Comparison of ENCODE assay signal across 19 cellular contexts in the genomic region with DNA sequence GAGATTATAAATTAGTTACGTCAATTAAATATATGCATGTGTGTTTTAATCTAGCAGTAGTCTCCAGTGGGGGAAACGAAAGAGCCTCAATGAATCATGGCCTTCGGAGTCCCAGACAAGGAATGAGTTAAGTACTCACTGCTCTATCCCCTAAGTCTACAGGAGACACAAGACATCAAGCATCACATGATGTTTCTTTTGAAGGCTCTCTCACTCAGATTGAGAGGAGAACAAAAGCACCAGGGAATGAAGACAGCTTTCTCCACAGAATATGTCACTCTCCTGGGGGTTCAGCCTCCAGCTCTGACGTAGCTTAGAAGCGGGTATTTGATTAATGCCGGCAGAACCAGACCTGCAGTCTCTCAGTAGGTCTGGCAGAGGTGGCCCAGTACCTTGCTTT.
DNase-seq lines count a peak whose midpoint lies in the region; ATAC-seq, FAIRE-seq and TF ChIP-seq lines count a peak whose summit lies in the region.
"Had no signal": no experiment of that assay in that cellular context is flagged by ENCODE, and none has a peak within 500 bp of the region (broad histone marks: within the 10 kb centered on the region; RNA-seq: fewer than 3 reads in every experiment).

No MANE protein-coding gene starts in this region.

- TF ChIP-seq POLR2A in A549 (IDR thresholded peaks at IDR 0.05; ENCODE audit: low read length): no peak

- no peak overlapping the region for H3K4me3 Mint-ChIP-seq in nephron progenitor cell
- H3K4me3 Mint-ChIP-seq: naive B cell had no signal

- no peaks in the 10 kb centered on the region for H3K36me3 ChIP-seq in PC-9 (ENCODE audit: low read depth)
- H3K36me3 ChIP-seq: BLaER1 treated with 17β-estradiol and CSF1 and Interleukin-3, amounts not matched to agents 10 nM and 100 nM; upper lobe of left lung had no signal

- TF ChIP-seq CTCF in A549 (IDR thresholded peaks at IDR 0.05) (no peak), PC-9 (conservative IDR thresholded peaks at IDR 0.05) (no peak), cardiac fibroblast (IDR thresholded peaks at IDR 0.05; ENCODE audit: low read depth, low read length) (no peak), nephron progenitor cell (IDR thresholded peaks at IDR 0.05) (no peak)

- H3K79me2 ChIP-seq in PC-9 (ENCODE audit: low read depth): no peaks in the 10 kb centered on the region

- H3K9me2 ChIP-seq in PC-9 (ENCODE audit: insufficient read depth): no peaks in the 10 kb centered on the region

- H3K9me3 Mint-ChIP-seq in nephron progenitor cell: no peaks in the 10 kb centered on the region

- intact Hi-C loops in PC-9 (cut with micrococcal nuclease; ENCODE audit: unreplicated experiment) (loop anchor here (10.0 kb wide), 3 partner anchors 290 to 990 kb away; partner anchors contain the start of gene KLF4), posterior cingulate gyrus (cut with DNase I) (no loop called here)

- no peak overlapping the region for H2AFZ ChIP-seq in PC-9

- H3K4me1 ChIP-seq in A549 (peaks cover 59% of the 10 kb centered on the region), PC-9 (replicated peaks; ENCODE audit: insufficient read depth) (peaks cover 63% of the 10 kb centered on the region)

- FAIRE-seq in A549 (lab: Jason Lieb, UNC): no peak
- FAIRE-seq: endometrium, GM12891, K562 had no signal

- H3K9me3 ChIP-seq in A549 (no peaks in the 10 kb centered on the region), PC-9 (ENCODE audit: insufficient read depth, low read depth) (no peaks in the 10 kb centered on the region)
- H3K9me3 ChIP-seq: BLaER1 treated with 17β-estradiol and CSF1 and Interleukin-3, amounts not matched to agents 10 nM and 100 nM; upper lobe of left lung had no signal

- no TSS peak for BruUV-seq in PC-9 (replicated peaks; lab: Mats Ljungman, UMichigan)

- H3K4me3 ChIP-seq in A549 (no peak overlapping the region; the same call in 2 of the 3 replicates), PC-9 (no peak overlapping the region), cardiac fibroblast (replicated peaks in 1 of 2; ENCODE audit: low read depth in 2 of 2, low read length in 2 of 2) (no peak overlapping the region)
- H3K4me3 ChIP-seq: BLaER1 treated with 17β-estradiol and CSF1 and Interleukin-3, amounts not matched to agents 10 nM and 100 nM; K562; upper lobe of left lung had no signal

- H3K27ac Mint-ChIP-seq in nephron progenitor cell: peak overlapping the region; percentile 15
- H3K27ac Mint-ChIP-seq: naive B cell, progenitor cell of endocrine pancreas had no signal

- peaks cover 43% of the 10 kb centered on the region for H3F3A ChIP-seq in PC-9 (ENCODE audit: insufficient read depth, low read depth)

- TF ChIP-seq RAD21 in A549 (conservative IDR thresholded peaks at IDR 0.05 in 1 of 2, IDR thresholded peaks at IDR 0.05 in 1 of 2): no peak

- peak in 1 of 2 experiments; percentile 6; a peak in 1 of 6 replicates for ATAC-seq in A549
- ATAC-seq in GM19351 (IDR thresholded peaks at IDR 0.05; ENCODE audit: unreplicated experiment): no peak
- no peak for ATAC-seq in HG03442 (IDR thresholded peaks at IDR 0.05; ENCODE audit: unreplicated experiment)
- ATAC-seq: K562 had no signal

- H3K27ac ChIP-seq in A549: peak overlapping the region; percentile 69 to 77
- peak overlapping the region; percentile 85 for H3K27ac ChIP-seq in PC-9
- H3K27ac ChIP-seq: BLaER1 treated with 17β-estradiol and CSF1 and Interleukin-3, amounts not matched to agents 10 nM and 100 nM; upper lobe of left lung had no signal

- CTCF ChIA-PET in A549 (lab: Yijun Ruan, JAX): interaction anchor here (1.3 to 2.3 kb wide), 2 partner anchors 9 to 13 kb away, joined by 4 to 6 read pairs; no protein-coding TSS in a partner anchor
- CTCF ChIA-PET in PC-9 (lab: Charles Lee): no interaction called here

- H4K20me1 ChIP-seq in PC-9 (ENCODE audit: insufficient read depth): no peaks in the 10 kb centered on the region
- H4K20me1 ChIP-seq: BLaER1 treated with 17β-estradiol and CSF1 and Interleukin-3, amounts not matched to agents 10 nM and 100 nM had no signal

- TF ChIP-seq EP300 in A549 (IDR thresholded peaks at IDR 0.05): no peak

- DNase-seq in A549 (ENCODE audit: low read depth in 1 of 2, low spot score in 1 of 2): no peak
- DNase-seq in PC-9: no peak
- peak; percentile 33 to 63 for DNase-seq in cardiac fibroblast (ENCODE audit: low read depth in 2 of 2)
- DNase-seq in nephron progenitor cell: no peak
- no peak for DNase-seq in posterior cingulate gyrus
- DNase-seq in NCI-H748 treated with DMSO at 0.1 percent for 48 hours (lab: John Stamatoyannopoulos, UW): no peak
- DNase-seq: activated CD4-positive, alpha-beta T cell treated with anti-CD3 and anti-CD28 coated beads, Interleukin-2, amount 50 U/mL, for 1 hour; activated gamma-delta T cell; naive B cell; NCI-H187 treated with DMSO at 0.1 percent for 48 hours; stimulated activated CD4-positive, alpha-beta T cell treated with anti-CD3 and anti-CD28 coated beads, Interleukin-4, amount 100 ng/mL, for 24 hours; upper lobe of left lung had no signal

- peaks cover 8% of the 10 kb centered on the region for H3K27me3 Mint-ChIP-seq in nephron progenitor cell (ENCODE audit: low read depth, poor library complexity)
- H3K27me3 Mint-ChIP-seq: naive B cell had no signal

- H3K27me3 ChIP-seq in PC-9 (ENCODE audit: insufficient read depth, low read depth): no peaks in the 10 kb centered on the region
- H3K27me3 ChIP-seq: upper lobe of left lung had no signal

- H3K4me1 Mint-ChIP-seq in nephron progenitor cell: peaks cover 34% of the 10 kb centered on the region
- H3K4me1 Mint-ChIP-seq: naive B cell had no signal

- H3K36me3 Mint-ChIP-seq in nephron progenitor cell (ENCODE audit: low read depth): no peaks in the 10 kb centered on the region
- H3K36me3 Mint-ChIP-seq: naive B cell had no signal

- peak overlapping the region; percentile 75 for H3K4me2 ChIP-seq in A549
- peak overlapping the region; percentile 71 for H3K4me2 ChIP-seq in PC-9
- H3K4me2 ChIP-seq: BLaER1 treated with 17β-estradiol and CSF1 and Interleukin-3, amounts not matched to agents 10 nM and 100 nM had no signal

- POLR2A ChIA-PET in A549 (lab: Yijun Ruan, JAX) (no interaction called here), PC-9 (lab: Charles Lee; ENCODE audit: unreplicated experiment) (no interaction called here)

- WGBS in A549 (ENCODE audit: missing lambda C conversion rate): 68% methylated on average over 6 of the region's 6 CpGs

TF ChIP-seq in A549, 52 proteins besides CTCF, POLR2A, EP300 and RAD21:
- TF ChIP-seq USF2 (IDR thresholded peaks at IDR 0.05): 0 out of 2 replicates have a peak, but pooled peaks have one; percentile 12
- no peak for TF ChIP-seq GATA3 (IDR thresholded peaks at IDR 0.05; ENCODE audit: borderline replicate concordance)
- TF ChIP-seq HMGXB4 (CRISPR knock-in tag; IDR thresholded peaks at IDR 0.05; ENCODE audit: borderline replicate concordance): no peak

Comparison
In these comparisons a context has a peak if more than half of its experiments do, and no peak if none do; other contexts are left out.
1. DNase-seq: peak in cardiac fibroblast (2 of 2); none in A549 (0 of 2), PC-9 (0 of 2), nephron progenitor cell (single experiment), posterior cingulate gyrus (0 of 10) and NCI-H748 treated with DMSO at 0.1 percent for 48 hours (single experiment).